Comparison of ENCODE assay signal across 19 cellular contexts in genomic region chr6:39268721-39269120, GRCh38. TPM values are rescaled to one million over a fixed set of nuclear protein-coding genes. Genes with fewer than 3 reads are reported as not detected.
DNase-seq lines count a peak whose midpoint lies in the region; ATAC-seq and TF ChIP-seq lines count a peak whose summit lies in the region.
"Had no signal": no experiment of that assay in that cellular context is flagged by ENCODE, and none has a peak within 500 bp of the region (broad histone marks: within the 10 kb centered on the region; RNA-seq: fewer than 3 reads in every experiment).

No MANE protein-coding gene starts in this region.

- H3K9me3 Mint-ChIP-seq in activated CD4-positive, alpha-beta T cell treated with anti-CD3 and anti-CD28 coated beads, Interleukin-2, amount 10 ng/mL, durations not matched to agents 24 days and 14 days, result no peaks in the 10 kb centered on the region
- H3K9me3 Mint-ChIP-seq: CD8-positive, alpha-beta T cell had no signal

- no peak overlapping the region for H2AFZ ChIP-seq in PC-9

- intact Hi-C loops in PC-9 (cut with micrococcal nuclease; ENCODE audit: unreplicated experiment) (loop anchor here (5.0 kb wide), 1 partner anchor 41 kb away; the partner anchor contains the start of gene KCNK5), esophagus squamous epithelium (cut with DNase I) (no loop called here)
- intact Hi-C loops in activated CD4-positive, alpha-beta T cell treated with anti-CD3 and anti-CD28 coated beads, Interleukin-2, amount 10 ng/mL, durations not matched to agents 24 days and 14 days (cut with micrococcal nuclease), result no loop called here

- peak; percentile 71 for DNase-seq in H7
- no peak for DNase-seq in PC-9
- peak; percentile 42 for DNase-seq in iPS-NIHi11 (ENCODE audit: low spot score)
- no peak for DNase-seq in stimulated activated naive CD8-positive, alpha-beta T cell treated with anti-CD3 and anti-CD28 coated beads, Interleukin-15, Interleukin-2, amounts not matched to agents 100 U/mL and 50 U/mL, for 24 hours
- DNase-seq in esophagus squamous epithelium (lab: John Stamatoyannopoulos, UW), result no peak
- no peak for DNase-seq in activated CD4-positive, alpha-beta T cell treated with anti-CD3 and anti-CD28 coated beads, Interleukin-2, amount 10 ng/mL, durations not matched to agents 24 days and 14 days
- DNase-seq in activated T-cell treated with anti-CD3 and anti-CD28 coated beads for 4 hours, result no peak
- DNase-seq: CD8-positive, alpha-beta T cell; DMS 273 treated with DMSO at 0.1 percent for 48 hours; DMS53; DND-41; EL had no signal

- H3K36me3 ChIP-seq in H7 (replicated peaks; ENCODE audit: control insufficient read depth, insufficient read depth, low read length) (no peaks in the 10 kb centered on the region), PC-9 (ENCODE audit: low read depth) (no peaks in the 10 kb centered on the region), esophagus squamous epithelium (no peaks in the 10 kb centered on the region)
- H3K36me3 ChIP-seq: BLaER1 treated with 17β-estradiol and CSF1 and Interleukin-3, amounts not matched to agents 10 nM and 100 nM had no signal

- no peaks in the 10 kb centered on the region for H3K9me2 ChIP-seq in PC-9 (ENCODE audit: insufficient read depth)

- no peak for TF ChIP-seq CTCF in PC-9 (conservative IDR thresholded peaks at IDR 0.05)
- TF ChIP-seq CTCF in esophagus squamous epithelium (IDR thresholded peaks at IDR 0.05), result no peak

- peaks cover 2% of the 10 kb centered on the region for H3K27me3 Mint-ChIP-seq in activated CD4-positive, alpha-beta T cell treated with anti-CD3 and anti-CD28 coated beads, Interleukin-2, amount 10 ng/mL, durations not matched to agents 24 days and 14 days

- no peaks in the 10 kb centered on the region for H4K20me1 ChIP-seq in PC-9 (ENCODE audit: insufficient read depth)
- H4K20me1 ChIP-seq: BLaER1 treated with 17β-estradiol and CSF1 and Interleukin-3, amounts not matched to agents 10 nM and 100 nM had no signal

- no peak overlapping the region for H3K4me3 ChIP-seq in H7 (ENCODE audit: insufficient read depth, low read depth, low read length)
- H3K4me3 ChIP-seq in PC-9, result no peak overlapping the region
- H3K4me3 ChIP-seq in esophagus squamous epithelium, result no peak overlapping the region
- H3K4me3 ChIP-seq: BLaER1 treated with 17β-estradiol and CSF1 and Interleukin-3, amounts not matched to agents 10 nM and 100 nM; GM12878; K562 had no signal

- H3K4me1 ChIP-seq in PC-9 (replicated peaks; ENCODE audit: insufficient read depth), result peaks cover 54% of the 10 kb centered on the region
- peaks cover 0 to 6% (median 0%) of the 10 kb centered on the region in 3 donors for H3K4me1 ChIP-seq in esophagus squamous epithelium

- no peak for TF ChIP-seq POLR2A in esophagus squamous epithelium (IDR thresholded peaks at IDR 0.05)

- 67 to 73% methylated on average over 2 to 3 of the region's 3 CpGs for WGBS in esophagus squamous epithelium, 2 donors

- no peak overlapping the region for H3K27ac Mint-ChIP-seq in activated CD4-positive, alpha-beta T cell treated with anti-CD3 and anti-CD28 coated beads, Interleukin-2, amount 10 ng/mL, durations not matched to agents 24 days and 14 days
- H3K27ac Mint-ChIP-seq: B cell; CD8-positive, alpha-beta T cell had no signal

- CTCF ChIA-PET in PC-9 (lab: Charles Lee), result interaction anchor here (0.5 to 1.2 kb wide), 5 partner anchors 12 to 223 kb away, joined by 3 to 6 read pairs (median 3); no protein-coding TSS in a partner anchor

- no peaks in the 10 kb centered on the region for H3K79me2 ChIP-seq in PC-9 (ENCODE audit: low read depth)

- H3K4me2 ChIP-seq in PC-9, result no peak overlapping the region
- H3K4me2 ChIP-seq: BLaER1 treated with 17β-estradiol and CSF1 and Interleukin-3, amounts not matched to agents 10 nM and 100 nM had no signal

- H3K27me3 ChIP-seq in H7 (ENCODE audit: control insufficient read depth, insufficient read depth, low read length), result no peaks in the 10 kb centered on the region
- no peaks in the 10 kb centered on the region for H3K27me3 ChIP-seq in PC-9 (ENCODE audit: insufficient read depth, low read depth)
- no peaks in the 10 kb centered on the region for H3K27me3 ChIP-seq in esophagus squamous epithelium
- H3K27me3 ChIP-seq: BLaER1 treated with 17β-estradiol and CSF1 and Interleukin-3, amounts not matched to agents 10 nM and 100 nM had no signal

- peaks cover 16% of the 10 kb centered on the region; the same call in 1 of the 2 replicates for H3F3A ChIP-seq in PC-9 (ENCODE audit: insufficient read depth, low read depth)

- H3K4me3 Mint-ChIP-seq in activated CD4-positive, alpha-beta T cell treated with anti-CD3 and anti-CD28 coated beads, Interleukin-2, amount 10 ng/mL, durations not matched to agents 24 days and 14 days, result no peak overlapping the region
- H3K4me3 Mint-ChIP-seq: B cell; CD8-positive, alpha-beta T cell had no signal

- no TSS peak for BruUV-seq in PC-9 (replicated peaks; lab: Mats Ljungman, UMichigan)

- no peak for ATAC-seq in stimulated activated naive CD8-positive, alpha-beta T cell treated with anti-CD3 and anti-CD28 coated beads, Interleukin-15, Interleukin-2, amounts not matched to agents 100 U/mL and 50 U/mL, for 24 hours
- ATAC-seq: CD8-positive, alpha-beta T cell; GM12878; K562 had no signal

- H3K4me1 Mint-ChIP-seq in activated CD4-positive, alpha-beta T cell treated with anti-CD3 and anti-CD28 coated beads, Interleukin-2, amount 10 ng/mL, durations not matched to agents 24 days and 14 days, result peaks cover 8% of the 10 kb centered on the region

- POLR2A ChIA-PET in PC-9 (lab: Charles Lee; ENCODE audit: unreplicated experiment), result no interaction called here

- H3K9me3 ChIP-seq in PC-9 (ENCODE audit: insufficient read depth, low read depth) (no peaks in the 10 kb centered on the region), esophagus squamous epithelium (no peaks in the 10 kb centered on the region)
- H3K9me3 ChIP-seq: BLaER1 treated with 17β-estradiol and CSF1 and Interleukin-3, amounts not matched to agents 10 nM and 100 nM had no signal

- peak overlapping the region; percentile 77; the same call in 1 of the 2 replicates for H3K27ac ChIP-seq in PC-9
- no peak overlapping the region for H3K27ac ChIP-seq in esophagus squamous epithelium
- H3K27ac ChIP-seq: BLaER1 treated with 17β-estradiol and CSF1 and Interleukin-3, amounts not matched to agents 10 nM and 100 nM had no signal

- H3K36me3 Mint-ChIP-seq in activated CD4-positive, alpha-beta T cell treated with anti-CD3 and anti-CD28 coated beads, Interleukin-2, amount 10 ng/mL, durations not matched to agents 24 days and 14 days (ENCODE audit: low read depth), result no peaks in the 10 kb centered on the region
- H3K36me3 Mint-ChIP-seq: CD8-positive, alpha-beta T cell had no signal

RNA-seq across cellular contexts. Expression of gene KCNK5, which starts 39.4 kb away (rescaled TPM):
- 23.8 and 30.1 TPM in 2 replicates for total RNA-seq in H7 (2014; rRNA removed; shearing (Covaris generic))
- total RNA-seq in PC-9 (2021) (11.9 and 14.3 TPM in 2 replicates), esophagus squamous epithelium (10 to 100 TPM in 2 of 4 donors, 1 to 10 TPM in 2; 6.1 to 11.0 (median 8.7) TPM)
- 33.8 and 35.3 TPM in 2 replicates for total RNA-seq in activated CD4-positive, alpha-beta T cell treated with anti-CD3 and anti-CD28 coated beads, Interleukin-2, amount 10 ng/mL, durations not matched to agents 24 days and 14 days
- total RNA-seq: A172, G401, HT1080 had no signal

RNA-seq across cellular contexts. Expression of gene KCNK17, which starts 45.5 kb away (rescaled TPM):
- 1.1 and 1.4 TPM in 2 replicates for total RNA-seq in H7 (2014; rRNA removed; shearing (Covaris generic))
- total RNA-seq in PC-9 (2021) (not detected in 2 replicates), esophagus squamous epithelium (1 to 10 TPM in 2 of 4 donors, under 1 TPM in 1, not detected in 1; 0.31 to 1.2 (median 1.1) TPM)
- not detected in 2 replicates for total RNA-seq in activated CD4-positive, alpha-beta T cell treated with anti-CD3 and anti-CD28 coated beads, Interleukin-2, amount 10 ng/mL, durations not matched to agents 24 days and 14 days
- total RNA-seq: A172; B cell; CD8-positive, alpha-beta T cell; G401; GM12878; HT1080; K562 had no signal

RNA-seq across cellular contexts. Expression of gene KCNK16, which starts 53.8 kb away (rescaled TPM):
- total RNA-seq in H7 (2014; rRNA removed; shearing (Covaris generic)), result not detected in 2 replicates
- total RNA-seq in PC-9 (2021) (not detected in 2 replicates), esophagus squamous epithelium (not detected)
- not detected in 2 replicates for total RNA-seq in activated CD4-positive, alpha-beta T cell treated with anti-CD3 and anti-CD28 coated beads, Interleukin-2, amount 10 ng/mL, durations not matched to agents 24 days and 14 days
- total RNA-seq: A172; B cell; CD8-positive, alpha-beta T cell; G401; GM12878; HT1080; K562 had no signal

Comparison
In these comparisons a context has a peak if more than half of its experiments do, and no peak if none do; other contexts are left out.
1. DNase-seq: peak in H7 (single experiment) and iPS-NIHi11 (single experiment); none in PC-9 (0 of 2), stimulated activated naive CD8-positive, alpha-beta T cell treated with anti-CD3 and anti-CD28 coated beads, Interleukin-15, Interleukin-2, amounts not matched to agents 100 U/mL and 50 U/mL, for 24 hours (single experiment), esophagus squamous epithelium (single experiment), activated CD4-positive, alpha-beta T cell treated with anti-CD3 and anti-CD28 coated beads, Interleukin-2, amount 10 ng/mL, durations not matched to agents 24 days and 14 days (single experiment) and activated T-cell treated with anti-CD3 and anti-CD28 coated beads for 4 hours (single experiment).